1 cellular context compared by ENCODE assay signal in the genomic region with DNA sequence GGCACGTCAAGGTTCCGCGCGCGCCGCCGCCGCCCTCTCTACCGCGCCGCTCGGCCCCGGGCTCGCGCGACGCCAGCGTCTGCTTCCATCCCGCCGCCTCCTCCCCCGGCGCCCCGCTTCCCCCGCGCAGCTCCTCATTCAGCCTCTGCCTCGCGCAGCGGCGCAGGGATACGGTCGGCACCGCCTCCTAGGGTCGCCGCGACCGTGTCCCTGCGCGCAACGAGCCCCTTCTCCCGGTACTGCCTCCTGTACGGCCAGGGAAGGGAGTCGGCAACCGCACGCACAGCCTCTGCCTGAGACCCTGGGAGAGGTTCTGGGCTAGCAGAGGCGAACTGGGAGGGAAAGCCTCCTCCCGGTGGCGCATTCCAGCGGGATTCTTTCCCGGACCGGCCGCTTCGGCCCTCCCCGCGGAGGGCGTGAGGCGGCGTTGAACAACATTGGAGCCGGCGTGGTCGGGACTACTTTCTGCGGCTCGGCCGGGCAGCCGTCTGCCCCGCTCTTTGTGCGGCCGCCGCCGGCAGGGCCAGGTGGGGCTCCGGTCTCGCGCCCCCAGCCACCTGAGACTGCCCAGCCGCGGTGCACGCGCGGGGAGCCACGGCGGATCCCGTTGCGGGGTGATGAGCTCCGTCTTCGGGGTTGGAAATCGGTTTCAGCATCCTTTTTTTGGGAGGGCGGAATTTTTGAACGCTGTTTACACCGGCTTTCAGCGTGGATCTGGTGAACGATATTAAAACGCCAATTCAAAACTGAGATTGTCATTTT.
A peak's percentile ranks its signal among the peaks of the same experiment; 100 is the strongest.
TF ChIP-seq lines count a peak whose summit lies in the region.

Gene LRP6 (minus strand): TSS at position 172 of the 762 bp plus-strand sequence. CDS start 309 bp downstream, outside the sequence.

TF ChIP-seq in K562, 482 proteins besides CTCF, POLR2A, EP300 and RAD21 (continued from another document and continues in another):
- TF ChIP-seq, protein P1, sequence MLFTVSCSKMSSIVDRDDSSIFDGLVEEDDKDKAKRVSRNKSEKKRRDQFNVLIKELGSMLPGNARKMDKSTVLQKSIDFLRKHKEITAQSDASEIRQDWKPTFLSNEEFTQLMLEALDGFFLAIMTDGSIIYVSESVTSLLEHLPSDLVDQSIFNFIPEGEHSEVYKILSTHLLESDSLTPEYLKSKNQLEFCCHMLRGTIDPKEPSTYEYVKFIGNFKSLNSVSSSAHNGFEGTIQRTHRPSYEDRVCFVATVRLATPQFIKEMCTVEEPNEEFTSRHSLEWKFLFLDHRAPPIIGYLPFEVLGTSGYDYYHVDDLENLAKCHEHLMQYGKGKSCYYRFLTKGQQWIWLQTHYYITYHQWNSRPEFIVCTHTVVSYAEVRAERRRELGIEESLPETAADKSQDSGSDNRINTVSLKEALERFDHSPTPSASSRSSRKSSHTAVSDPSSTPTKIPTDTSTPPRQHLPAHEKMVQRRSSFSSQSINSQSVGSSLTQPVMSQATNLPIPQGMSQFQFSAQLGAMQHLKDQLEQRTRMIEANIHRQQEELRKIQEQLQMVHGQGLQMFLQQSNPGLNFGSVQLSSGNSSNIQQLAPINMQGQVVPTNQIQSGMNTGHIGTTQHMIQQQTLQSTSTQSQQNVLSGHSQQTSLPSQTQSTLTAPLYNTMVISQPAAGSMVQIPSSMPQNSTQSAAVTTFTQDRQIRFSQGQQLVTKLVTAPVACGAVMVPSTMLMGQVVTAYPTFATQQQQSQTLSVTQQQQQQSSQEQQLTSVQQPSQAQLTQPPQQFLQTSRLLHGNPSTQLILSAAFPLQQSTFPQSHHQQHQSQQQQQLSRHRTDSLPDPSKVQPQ (CRISPR knock-in tag; IDR thresholded peaks at IDR 0.05; ENCODE audit: borderline replicate concordance) = no peak
- no peak for TF ChIP-seq SMARCA4 (IDR thresholded peaks at IDR 0.05)
- no peak for TF ChIP-seq MEF2A (IDR thresholded peaks at IDR 0.05; ENCODE audit: control insufficient read depth, low read depth, low read length)
- TF ChIP-seq HMGN3 (IDR thresholded peaks at IDR 0.05; ENCODE audit: borderline replicate concordance, extremely low read depth, insufficient read length, low read depth, low read length) = peak; percentile 37
- TF ChIP-seq ZBTB34 (CRISPR knock-in tag; IDR thresholded peaks at IDR 0.05) = no peak
- peak; percentile 69 for TF ChIP-seq ZFX (CRISPR knock-in tag; IDR thresholded peaks at IDR 0.05)
- no peak for TF ChIP-seq PTTG1 (tag; IDR thresholded peaks at IDR 0.05; ENCODE audit: low read depth)
- TF ChIP-seq TAF7 (tag; IDR thresholded peaks at IDR 0.05) = peak; percentile 98
- TF ChIP-seq ZNF124 (CRISPR knock-in tag; IDR thresholded peaks at IDR 0.05) = no peak
- 0 out of 4 replicates have a peak, but pooled peaks of 1 of the 2 experiments have one; percentile 31 for TF ChIP-seq MCM7 (IDR thresholded peaks at IDR 0.05)
- TF ChIP-seq GABPB1 (CRISPR knock-in tag; IDR thresholded peaks at IDR 0.05) = peak; percentile 69; the same call in 1 of the 2 replicates
- no peak for TF ChIP-seq ZZZ3 (IDR thresholded peaks at IDR 0.05)
- TF ChIP-seq, protein P2, sequence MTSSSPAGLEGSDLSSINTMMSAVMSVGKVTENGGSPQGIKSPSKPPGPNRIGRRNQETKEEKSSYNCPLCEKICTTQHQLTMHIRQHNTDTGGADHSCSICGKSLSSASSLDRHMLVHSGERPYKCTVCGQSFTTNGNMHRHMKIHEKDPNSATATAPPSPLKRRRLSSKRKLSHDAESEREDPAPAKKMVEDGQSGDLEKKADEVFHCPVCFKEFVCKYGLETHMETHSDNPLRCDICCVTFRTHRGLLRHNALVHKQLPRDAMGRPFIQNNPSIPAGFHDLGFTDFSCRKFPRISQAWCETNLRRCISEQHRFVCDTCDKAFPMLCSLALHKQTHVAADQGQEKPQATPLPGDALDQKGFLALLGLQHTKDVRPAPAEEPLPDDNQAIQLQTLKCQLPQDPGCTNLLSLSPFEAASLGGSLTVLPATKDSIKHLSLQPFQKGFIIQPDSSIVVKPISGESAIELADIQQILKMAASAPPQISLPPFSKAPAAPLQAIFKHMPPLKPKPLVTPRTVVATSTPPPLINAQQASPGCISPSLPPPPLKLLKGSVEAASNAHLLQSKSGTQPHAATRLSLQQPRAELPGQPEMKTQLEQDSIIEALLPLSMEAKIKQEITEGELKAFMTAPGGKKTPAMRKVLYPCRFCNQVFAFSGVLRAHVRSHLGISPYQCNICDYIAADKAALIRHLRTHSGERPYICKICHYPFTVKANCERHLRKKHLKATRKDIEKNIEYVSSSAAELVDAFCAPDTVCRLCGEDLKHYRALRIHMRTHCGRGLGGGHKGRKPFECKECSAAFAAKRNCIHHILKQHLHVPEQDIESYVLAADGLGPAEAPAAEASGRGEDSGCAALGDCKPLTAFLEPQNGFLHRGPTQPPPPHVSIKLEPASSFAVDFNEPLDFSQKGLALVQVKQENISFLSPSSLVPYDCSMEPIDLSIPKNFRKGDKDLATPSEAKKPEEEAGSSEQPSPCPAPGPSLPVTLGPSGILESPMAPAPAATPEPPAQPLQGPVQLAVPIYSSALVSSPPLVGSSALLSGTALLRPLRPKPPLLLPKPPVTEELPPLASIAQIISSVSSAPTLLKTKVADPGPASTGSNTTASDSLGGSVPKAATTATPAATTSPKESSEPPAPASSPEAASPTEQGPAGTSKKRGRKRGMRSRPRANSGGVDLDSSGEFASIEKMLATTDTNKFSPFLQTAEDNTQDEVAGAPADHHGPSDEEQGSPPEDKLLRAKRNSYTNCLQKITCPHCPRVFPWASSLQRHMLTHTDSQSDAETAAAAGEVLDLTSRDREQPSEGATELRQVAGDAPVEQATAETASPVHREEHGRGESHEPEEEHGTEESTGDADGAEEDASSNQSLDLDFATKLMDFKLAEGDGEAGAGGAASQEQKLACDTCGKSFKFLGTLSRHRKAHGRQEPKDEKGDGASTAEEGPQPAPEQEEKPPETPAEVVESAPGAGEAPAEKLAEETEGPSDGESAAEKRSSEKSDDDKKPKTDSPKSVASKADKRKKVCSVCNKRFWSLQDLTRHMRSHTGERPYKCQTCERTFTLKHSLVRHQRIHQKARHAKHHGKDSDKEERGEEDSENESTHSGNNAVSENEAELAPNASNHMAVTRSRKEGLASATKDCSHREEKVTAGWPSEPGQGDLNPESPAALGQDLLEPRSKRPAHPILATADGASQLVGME (CRISPR knock-in tag; IDR thresholded peaks at IDR 0.05) = peak; percentile 45; the same call in 1 of the 2 replicates
- TF ChIP-seq RUNX1 (IDR thresholded peaks at IDR 0.05; ENCODE audit: low read depth) = no peak
- TF ChIP-seq, protein P3, sequence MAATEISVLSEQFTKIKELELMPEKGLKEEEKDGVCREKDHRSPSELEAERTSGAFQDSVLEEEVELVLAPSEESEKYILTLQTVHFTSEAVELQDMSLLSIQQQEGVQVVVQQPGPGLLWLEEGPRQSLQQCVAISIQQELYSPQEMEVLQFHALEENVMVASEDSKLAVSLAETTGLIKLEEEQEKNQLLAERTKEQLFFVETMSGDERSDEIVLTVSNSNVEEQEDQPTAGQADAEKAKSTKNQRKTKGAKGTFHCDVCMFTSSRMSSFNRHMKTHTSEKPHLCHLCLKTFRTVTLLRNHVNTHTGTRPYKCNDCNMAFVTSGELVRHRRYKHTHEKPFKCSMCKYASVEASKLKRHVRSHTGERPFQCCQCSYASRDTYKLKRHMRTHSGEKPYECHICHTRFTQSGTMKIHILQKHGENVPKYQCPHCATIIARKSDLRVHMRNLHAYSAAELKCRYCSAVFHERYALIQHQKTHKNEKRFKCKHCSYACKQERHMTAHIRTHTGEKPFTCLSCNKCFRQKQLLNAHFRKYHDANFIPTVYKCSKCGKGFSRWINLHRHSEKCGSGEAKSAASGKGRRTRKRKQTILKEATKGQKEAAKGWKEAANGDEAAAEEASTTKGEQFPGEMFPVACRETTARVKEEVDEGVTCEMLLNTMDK (IDR thresholded peaks at IDR 0.05; ENCODE audit: borderline replicate concordance, insufficient read depth, low read depth, low read length, poor library complexity, severe bottlenecking) = no peak
- TF ChIP-seq CSDE1 (IDR thresholded peaks at IDR 0.05) = no peak; a peak in 1 of 4 replicates
- no peak for TF ChIP-seq ZNF224 (CRISPR knock-in tag; IDR thresholded peaks at IDR 0.05)
- TF ChIP-seq SREBF1 (IDR thresholded peaks at IDR 0.05; ENCODE audit: borderline replicate concordance, low read depth, low read length) = no peak
- TF ChIP-seq, protein P4, sequence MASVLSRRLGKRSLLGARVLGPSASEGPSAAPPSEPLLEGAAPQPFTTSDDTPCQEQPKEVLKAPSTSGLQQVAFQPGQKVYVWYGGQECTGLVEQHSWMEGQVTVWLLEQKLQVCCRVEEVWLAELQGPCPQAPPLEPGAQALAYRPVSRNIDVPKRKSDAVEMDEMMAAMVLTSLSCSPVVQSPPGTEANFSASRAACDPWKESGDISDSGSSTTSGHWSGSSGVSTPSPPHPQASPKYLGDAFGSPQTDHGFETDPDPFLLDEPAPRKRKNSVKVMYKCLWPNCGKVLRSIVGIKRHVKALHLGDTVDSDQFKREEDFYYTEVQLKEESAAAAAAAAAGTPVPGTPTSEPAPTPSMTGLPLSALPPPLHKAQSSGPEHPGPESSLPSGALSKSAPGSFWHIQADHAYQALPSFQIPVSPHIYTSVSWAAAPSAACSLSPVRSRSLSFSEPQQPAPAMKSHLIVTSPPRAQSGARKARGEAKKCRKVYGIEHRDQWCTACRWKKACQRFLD (CRISPR knock-in tag; IDR thresholded peaks at IDR 0.05) = no peak
- no peak for TF ChIP-seq CBX8 (IDR thresholded peaks at IDR 0.05; ENCODE audit: borderline replicate concordance, extremely low read depth, low read depth, low read length, poor library complexity, severe bottlenecking)
- TF ChIP-seq, protein P5, sequence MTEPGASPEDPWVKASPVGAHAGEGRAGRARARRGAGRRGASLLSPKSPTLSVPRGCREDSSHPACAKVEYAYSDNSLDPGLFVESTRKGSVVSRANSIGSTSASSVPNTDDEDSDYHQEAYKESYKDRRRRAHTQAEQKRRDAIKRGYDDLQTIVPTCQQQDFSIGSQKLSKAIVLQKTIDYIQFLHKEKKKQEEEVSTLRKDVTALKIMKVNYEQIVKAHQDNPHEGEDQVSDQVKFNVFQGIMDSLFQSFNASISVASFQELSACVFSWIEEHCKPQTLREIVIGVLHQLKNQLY (CRISPR knock-in tag; conservative IDR thresholded peaks at IDR 0.05) = no peak
- TF ChIP-seq CBFB (CRISPR knock-in tag; IDR thresholded peaks at IDR 0.05) = no peak
- no peak for TF ChIP-seq KLF10 (CRISPR knock-in tag; IDR thresholded peaks at IDR 0.05)
- peak; percentile 47; the same call in 1 of the 2 replicates for TF ChIP-seq FOXM1 (IDR thresholded peaks at IDR 0.05; ENCODE audit: low read depth)
- TF ChIP-seq FOXM1 (CRISPR knock-in tag; IDR thresholded peaks at IDR 0.05; ENCODE audit: low read depth) = no peak
- TF ChIP-seq, protein P6, sequence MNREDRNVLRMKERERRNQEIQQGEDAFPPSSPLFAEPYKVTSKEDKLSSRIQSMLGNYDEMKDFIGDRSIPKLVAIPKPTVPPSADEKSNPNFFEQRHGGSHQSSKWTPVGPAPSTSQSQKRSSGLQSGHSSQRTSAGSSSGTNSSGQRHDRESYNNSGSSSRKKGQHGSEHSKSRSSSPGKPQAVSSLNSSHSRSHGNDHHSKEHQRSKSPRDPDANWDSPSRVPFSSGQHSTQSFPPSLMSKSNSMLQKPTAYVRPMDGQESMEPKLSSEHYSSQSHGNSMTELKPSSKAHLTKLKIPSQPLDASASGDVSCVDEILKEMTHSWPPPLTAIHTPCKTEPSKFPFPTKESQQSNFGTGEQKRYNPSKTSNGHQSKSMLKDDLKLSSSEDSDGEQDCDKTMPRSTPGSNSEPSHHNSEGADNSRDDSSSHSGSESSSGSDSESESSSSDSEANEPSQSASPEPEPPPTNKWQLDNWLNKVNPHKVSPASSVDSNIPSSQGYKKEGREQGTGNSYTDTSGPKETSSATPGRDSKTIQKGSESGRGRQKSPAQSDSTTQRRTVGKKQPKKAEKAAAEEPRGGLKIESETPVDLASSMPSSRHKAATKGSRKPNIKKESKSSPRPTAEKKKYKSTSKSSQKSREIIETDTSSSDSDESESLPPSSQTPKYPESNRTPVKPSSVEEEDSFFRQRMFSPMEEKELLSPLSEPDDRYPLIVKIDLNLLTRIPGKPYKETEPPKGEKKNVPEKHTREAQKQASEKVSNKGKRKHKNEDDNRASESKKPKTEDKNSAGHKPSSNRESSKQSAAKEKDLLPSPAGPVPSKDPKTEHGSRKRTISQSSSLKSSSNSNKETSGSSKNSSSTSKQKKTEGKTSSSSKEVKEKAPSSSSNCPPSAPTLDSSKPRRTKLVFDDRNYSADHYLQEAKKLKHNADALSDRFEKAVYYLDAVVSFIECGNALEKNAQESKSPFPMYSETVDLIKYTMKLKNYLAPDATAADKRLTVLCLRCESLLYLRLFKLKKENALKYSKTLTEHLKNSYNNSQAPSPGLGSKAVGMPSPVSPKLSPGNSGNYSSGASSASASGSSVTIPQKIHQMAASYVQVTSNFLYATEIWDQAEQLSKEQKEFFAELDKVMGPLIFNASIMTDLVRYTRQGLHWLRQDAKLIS (CRISPR knock-in tag; IDR thresholded peaks at IDR 0.05) = 0 out of 2 replicates have a peak, but pooled peaks have one; percentile 27
- TF ChIP-seq ZNF12 (CRISPR knock-in tag; IDR thresholded peaks at IDR 0.05) = no peak
- no peak for TF ChIP-seq KDM2B (CRISPR knock-in tag; IDR thresholded peaks at IDR 0.05)
- TF ChIP-seq ZNF3 (CRISPR knock-in tag; IDR thresholded peaks at IDR 0.05) = no peak
- TF ChIP-seq FOXA1 (IDR thresholded peaks at IDR 0.05; ENCODE audit: borderline replicate concordance) = no peak
- TF ChIP-seq, protein P7, sequence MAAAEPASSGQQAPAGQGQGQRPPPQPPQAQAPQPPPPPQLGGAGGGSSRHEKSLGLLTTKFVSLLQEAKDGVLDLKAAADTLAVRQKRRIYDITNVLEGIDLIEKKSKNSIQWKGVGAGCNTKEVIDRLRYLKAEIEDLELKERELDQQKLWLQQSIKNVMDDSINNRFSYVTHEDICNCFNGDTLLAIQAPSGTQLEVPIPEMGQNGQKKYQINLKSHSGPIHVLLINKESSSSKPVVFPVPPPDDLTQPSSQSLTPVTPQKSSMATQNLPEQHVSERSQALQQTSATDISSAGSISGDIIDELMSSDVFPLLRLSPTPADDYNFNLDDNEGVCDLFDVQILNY (CRISPR knock-in tag; IDR thresholded peaks at IDR 0.05) = no peak
- no peak for TF ChIP-seq CGGBP1 (CRISPR knock-in tag; IDR thresholded peaks at IDR 0.05)
- no peak for TF ChIP-seq POU5F1 (IDR thresholded peaks at IDR 0.05; ENCODE audit: borderline replicate concordance, low read depth, low read length, partially characterized antibody)
